Comparison of ENCODE assay signal across 18 cellular contexts in the genomic region with DNA sequence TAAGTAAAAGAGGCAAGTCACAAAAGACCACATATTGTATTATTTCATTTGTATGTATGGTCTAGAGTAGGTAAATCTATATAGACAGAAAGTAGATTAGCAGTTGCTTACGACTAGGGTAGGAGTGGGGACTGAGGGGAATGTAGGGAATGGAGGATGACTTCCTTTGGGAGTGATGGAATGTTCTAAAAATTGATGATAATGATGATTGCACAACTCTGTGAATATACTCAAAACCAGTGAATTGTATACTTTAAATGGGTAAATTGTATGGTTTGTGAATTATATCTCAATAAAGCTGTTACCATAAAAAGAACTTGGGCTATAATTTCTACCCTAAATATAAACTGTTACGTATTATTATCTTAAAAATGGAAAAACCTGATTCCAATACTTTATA. TPM values are rescaled to one million over a fixed set of nuclear protein-coding genes. Genes with fewer than 3 reads are reported as not detected.
A peak's percentile ranks its signal among the peaks of the same experiment; 100 is the strongest.
DNase-seq lines count a peak whose midpoint lies in the region; ATAC-seq, FAIRE-seq and TF ChIP-seq lines count a peak whose summit lies in the region.
"Had no signal": no experiment of that assay in that cellular context is flagged by ENCODE, and none has a peak within 500 bp of the region (broad histone marks: within the 10 kb centered on the region; RNA-seq: fewer than 3 reads in every experiment).

No MANE protein-coding gene starts in this region.

- no peak overlapping the region for H4K5ac ChIP-seq in IMR-90 (ENCODE audit: low read depth, low read length)
- H4K5ac ChIP-seq in H1 (ENCODE audit: insufficient read length, low read depth, low read length), result no peak overlapping the region

- no peak for FAIRE-seq in H1 (lab: Jason Lieb, UNC)
- FAIRE-seq: GM12878, GM19239 had no signal

- H2AK5ac ChIP-seq in IMR-90 (ENCODE audit: low read depth, low read length) (no peak overlapping the region), H1 (ENCODE audit: low read depth, low read length) (no peak overlapping the region)

- no peak for TF ChIP-seq EP300 in H1 (IDR thresholded peaks at IDR 0.05; ENCODE audit: borderline replicate concordance in 1 of 2, low read depth in 2 of 2, low read length in 2 of 2)

- WGBS in IMR-90 (ENCODE audit: extremely low coverage in 2 of 2, insufficient read length in 1 of 2), 2 experiments, result 83% methylated on average over 1 of the region's 2 CpGs; no CpG with 5 or more reads in 1 of the 2 experiments
- 100% methylated on average over 2 of the region's 2 CpGs; no CpG with 5 or more reads in 1 of the 2 experiments for WGBS in H1 (ENCODE audit: extremely low coverage in 1 of 2, insufficient coverage in 1 of 2, insufficient read length in 1 of 2, insufficient replicate concordance in 2 of 2, low coverage in 1 of 2, low lambda C conversion rate in 2 of 2, missing lambda C conversion rate in 1 of 2), 2 experiments

- H2BK12ac ChIP-seq in H1 (ENCODE audit: low read depth, low read length), result no peak overlapping the region

- TF ChIP-seq RAD21 in IMR-90 (IDR thresholded peaks at IDR 0.05; ENCODE audit: low read length), result no peak
- TF ChIP-seq RAD21 in H1 (IDR thresholded peaks at IDR 0.05 in 1 of 2, conservative IDR thresholded peaks at IDR 0.05 in 1 of 2; ENCODE audit: low read depth in 2 of 2, low read length in 2 of 2), result no peak

- H3K4me1 ChIP-seq in IMR-90 (ENCODE audit: control insufficient read depth, insufficient read depth, low read length), result no peaks in the 10 kb centered on the region; the same call in 1 of the 2 replicates
- no peaks in the 10 kb centered on the region for H3K4me1 ChIP-seq in H1 (replicated peaks in 1 of 4; ENCODE audit: control insufficient read depth in 3 of 4, insufficient read depth in 4 of 4, low read length in 3 of 4)
- H3K4me1 ChIP-seq: BE2C had no signal

- no peak overlapping the region for H3K4ac ChIP-seq in IMR-90 (ENCODE audit: low read depth, low read length)
- H3K4ac ChIP-seq in H1 (replicated peaks; ENCODE audit: insufficient read length, low read depth, low read length), result no peak overlapping the region

- H3K9ac ChIP-seq in IMR-90 (ENCODE audit: low read depth, low read length) (no peak overlapping the region), H1 (replicated peaks in 1 of 4; ENCODE audit: extremely low read depth in 1 of 4, low read depth in 3 of 4, low read length in 3 of 4) (no peak overlapping the region)
- H3K9ac ChIP-seq: GM23248 had no signal

- dilution Hi-C loops in IMR-90 (cut with HindIII; ENCODE audit: low sequenced_read_pairs, unreplicated experiment), result no loop called here

- H2BK15ac ChIP-seq in IMR-90 (ENCODE audit: low read depth, low read length), result no peak overlapping the region
- H2BK15ac ChIP-seq in H1 (ENCODE audit: low read length), result no peak overlapping the region

- H3K18ac ChIP-seq in IMR-90 (ENCODE audit: low read depth, low read length), result no peak overlapping the region
- no peak overlapping the region for H3K18ac ChIP-seq in H1 (ENCODE audit: extremely low read depth, low read length)

- peak; percentile 13 for DNase-seq in AG10803 (ENCODE audit: low read depth)
- DNase-seq in IMR-90, result no peak
- DNase-seq in H1 (ENCODE audit: low read depth in 1 of 2, low spot score in 2 of 2), result no peak
- DNase-seq in dorsolateral prefrontal cortex, result no peak
- DNase-seq in GM10266 (ENCODE audit: extremely low spot score), result no peak
- no peak for DNase-seq in iPS-NIHi7 (ENCODE audit: extremely low spot score)
- no peak for DNase-seq in dedifferentiated amniotic fluid mesenchymal stem cell (ENCODE audit: extremely low spot score)
- DNase-seq: 8988T; BE2C; C1 segment of cervical spinal cord; CD4-positive, CD25-positive, alpha-beta regulatory T cell; CD8-positive, alpha-beta memory T cell; COR-L47; GDM1; GM23248; HCEC 1CT had no signal

- H3K27ac ChIP-seq in IMR-90 (ENCODE audit: insufficient read depth, low read length) (no peak overlapping the region), H1 (ENCODE audit: low read depth, low read length) (no peak overlapping the region), dorsolateral prefrontal cortex (no peak overlapping the region)
- H3K27ac ChIP-seq: GM23248 had no signal

- no peaks in the 10 kb centered on the region for H3K27me3 ChIP-seq in IMR-90 (ENCODE audit: control insufficient read depth, insufficient read depth, low read length)
- no peaks in the 10 kb centered on the region for H3K27me3 ChIP-seq in H1 (replicated peaks in 1 of 4; ENCODE audit: control insufficient read depth in 3 of 4, extremely low read depth in 1 of 4, insufficient read depth in 3 of 4, low read length in 3 of 4)
- no peaks in the 10 kb centered on the region for H3K27me3 ChIP-seq in dorsolateral prefrontal cortex
- H3K27me3 ChIP-seq: BE2C had no signal

- intact Hi-C loops in IMR-90 (cut with micrococcal nuclease), result no loop called here
- intact Hi-C loops in dorsolateral prefrontal cortex (cut with DNase I), result no loop called here

- no peaks in the 10 kb centered on the region for H4K20me1 ChIP-seq in IMR-90 (ENCODE audit: insufficient read depth, low read length)
- H4K20me1 ChIP-seq in H1 (replicated peaks in 1 of 2; ENCODE audit: control insufficient read depth in 1 of 2, insufficient read depth in 2 of 2, low read length in 2 of 2), result no peaks in the 10 kb centered on the region

- H2AFZ ChIP-seq in IMR-90 (replicated peaks; ENCODE audit: low read length, poor library complexity), result no peak overlapping the region
- no peak overlapping the region for H2AFZ ChIP-seq in H1 (ENCODE audit: low read length)
- H2AFZ ChIP-seq: GM23248 had no signal

- no peak for ATAC-seq in IMR-90 (ENCODE audit: low read depth)
- ATAC-seq: GM12878 had no signal

- no peak overlapping the region for H3K4me3 ChIP-seq in AG10803 (ENCODE audit: low read length)
- H3K4me3 ChIP-seq in IMR-90 (ENCODE audit: insufficient read depth, low read depth, low read length), result no peak overlapping the region
- H3K4me3 ChIP-seq in H1 (ENCODE audit: extremely low read depth in 1 of 4, insufficient read depth in 2 of 4, low read depth in 3 of 4, low read length in 4 of 4), result no peak overlapping the region
- H3K4me3 ChIP-seq in dorsolateral prefrontal cortex, result no peak overlapping the region
- H3K4me3 ChIP-seq: GM12878, GM23248 had no signal

- H3K79me1 ChIP-seq in IMR-90 (ENCODE audit: low read depth in 1 of 2, low read length in 2 of 2) (peaks cover 6 to 16% of the 10 kb centered on the region in 2 experiments; a peak in 3 of 4 replicates), H1 (ENCODE audit: low read depth, low read length) (no peaks in the 10 kb centered on the region)

- no TSS peak for BruUV-seq in IMR-90 (replicated peaks; lab: Mats Ljungman, UMichigan)

- in situ Hi-C loops in IMR-90 (cut with MboI; ENCODE audit: low sequenced_read_pairs), result no loop called here

- H3K4me2 ChIP-seq in IMR-90 (ENCODE audit: low read depth, low read length), result no peak overlapping the region
- H3K4me2 ChIP-seq in H1 (ENCODE audit: insufficient read depth in 1 of 2, low read depth in 2 of 2, low read length in 2 of 2), result no peak overlapping the region

- H2AK9ac ChIP-seq in IMR-90 (replicated peaks; ENCODE audit: low read depth, low read length, poor library complexity), result no peak overlapping the region

- H3K23me2 ChIP-seq in H1 (ENCODE audit: low read depth, low read length), result no peaks in the 10 kb centered on the region

- no peaks in the 10 kb centered on the region for H3K9me3 ChIP-seq in IMR-90 (ENCODE audit: control insufficient read depth, insufficient read depth, low read length)
- no peaks in the 10 kb centered on the region for H3K9me3 ChIP-seq in H1 (ENCODE audit: insufficient read depth in 2 of 2, low read depth in 1 of 2, low read length in 1 of 2)
- H3K9me3 ChIP-seq: BE2C had no signal

- H4K91ac ChIP-seq in IMR-90 (ENCODE audit: insufficient read depth, low read depth, low read length) (no peak overlapping the region), H1 (replicated peaks; ENCODE audit: insufficient read length, low read length) (no peak overlapping the region)

- H3K23ac ChIP-seq in IMR-90 (ENCODE audit: low read depth, low read length) (no peak overlapping the region), H1 (ENCODE audit: insufficient read length) (no peak overlapping the region)

- H2BK120ac ChIP-seq in IMR-90 (ENCODE audit: low read depth, low read length) (no peak overlapping the region), H1 (replicated peaks; ENCODE audit: low read depth, low read length) (no peak overlapping the region)

- TF ChIP-seq CTCF in AG10803 (conservative IDR thresholded peaks at IDR 0.05; ENCODE audit: low read length), result no peak
- no peak for TF ChIP-seq CTCF in IMR-90 (conservative IDR thresholded peaks at IDR 0.05; ENCODE audit: low read depth, low read length)
- no peak for TF ChIP-seq CTCF in H1 (IDR thresholded peaks at IDR 0.05; ENCODE audit: control extremely low read depth in 1 of 3, insufficient read depth in 1 of 3, low read depth in 1 of 3, low read length in 3 of 3)
- TF ChIP-seq CTCF in dorsolateral prefrontal cortex (IDR thresholded peaks at IDR 0.05 in 54 of 56, conservative IDR thresholded peaks at IDR 0.05 in 2 of 56; ENCODE audit: low read depth in 1 of 56, partially characterized antibody in 56 of 56), result no peak
- no peak for TF ChIP-seq CTCF in GM10266 (IDR thresholded peaks at IDR 0.05; ENCODE audit: control insufficient read depth, insufficient read depth, low read depth, missing control alignments)

- POLR2A ChIA-PET in IMR-90 (lab: Charles Lee; ENCODE audit: unreplicated experiment), result no interaction called here
- POLR2A ChIA-PET in H1 (lab: Charles Lee; ENCODE audit: partially characterized antibody), result no interaction called here

- no peak overlapping the region for H4K8ac ChIP-seq in IMR-90 (ENCODE audit: low read depth in 2 of 2, low read length in 2 of 2)
- H4K8ac ChIP-seq in H1 (ENCODE audit: extremely low read depth, insufficient read depth, low read length), result no peak overlapping the region

- H2BK20ac ChIP-seq in IMR-90 (ENCODE audit: low read depth, low read length) (no peak overlapping the region), H1 (ENCODE audit: low read length) (no peak overlapping the region)

- H3K79me2 ChIP-seq in H1 (ENCODE audit: control insufficient read depth in 1 of 2, insufficient read depth in 2 of 2, low read length in 2 of 2), result no peaks in the 10 kb centered on the region

- TF ChIP-seq POLR2A in IMR-90 (IDR thresholded peaks at IDR 0.05; ENCODE audit: low read depth, low read length) (no peak), H1 (IDR thresholded peaks at IDR 0.05; ENCODE audit: control extremely low read depth in 1 of 2, low read depth in 2 of 2, low read length in 2 of 2) (no peak)

- H3K14ac ChIP-seq in IMR-90 (replicated peaks; ENCODE audit: low read depth, low read length), result no peak overlapping the region
- no peak overlapping the region for H3K14ac ChIP-seq in H1 (ENCODE audit: insufficient read length)

- H3K56ac ChIP-seq in IMR-90 (ENCODE audit: extremely low read depth, insufficient read depth, low read length) (no peak overlapping the region), H1 (replicated peaks; ENCODE audit: insufficient read length, low read depth, low read length) (no peak overlapping the region)

- H2BK5ac ChIP-seq in IMR-90 (ENCODE audit: low read depth, low read length, poor library complexity, severe bottlenecking) (peak overlapping the region; percentile 33), H1 (ENCODE audit: low read depth, low read length) (no peak overlapping the region)

- H3K36me3 ChIP-seq in IMR-90 (ENCODE audit: control insufficient read depth, insufficient read depth, low read length) (peaks cover 6% of the 10 kb centered on the region; the same call in 1 of the 2 replicates), H1 (ENCODE audit: control insufficient read depth in 2 of 4, insufficient read depth in 4 of 4, low read length in 3 of 4) (no peaks in the 10 kb centered on the region)
- H3K36me3 ChIP-seq: BE2C had no signal

- CTCF ChIA-PET in IMR-90 (lab: Yijun Ruan, JAX), result interaction anchor here (0.6 kb wide), 2 partner anchors 31 to 392 kb away, joined by 3 read pairs; no protein-coding TSS in a partner anchor
- CTCF ChIA-PET in H1 (lab: Charles Lee; ENCODE audit: partially characterized antibody), result no interaction called here

- H3K9me1 ChIP-seq in IMR-90 (ENCODE audit: insufficient read depth, low read length), result no peaks in the 10 kb centered on the region

RNA-seq across cellular contexts. Expression of gene ADAMTS6, which starts 35.0 kb away (rescaled TPM):
- total RNA-seq in IMR-90 (2012; rRNA removed) (160 and 173 TPM in 2 replicates), dorsolateral prefrontal cortex (1 to 10 TPM in 116 of 120 experiments, under 1 TPM in 4; 0.81 to 7.2 (median 2.9) TPM)
- polyA plus RNA-seq in IMR-90 (2012; rRNA removed) (21.0 and 23.9 TPM in 2 replicates), H1 (2011; rRNA removed) (0.74 and 0.91 TPM in 2 replicates)
- polyA plus RNA-seq in IMR-90 (2012; cell fraction: cytosol; rRNA removed), result 6.9 and 9.7 TPM in 2 replicates
- polyA plus RNA-seq in IMR-90 (2012; cell fraction: nucleus; rRNA removed; ENCODE audit: low replicate concordance), result 89.0 and 171 TPM in 2 replicates
- 1.7 and 2.4 TPM in 2 replicates for total RNA-seq in H1 (2021; fragmentation: NEBNext Ultra II Directional; extraction: Animal tissue kit (Norgen Biotek cat#: 25700))
- polyA plus RNA-seq in H1 (2011; cell fraction: cytosol; rRNA removed), result 1.4 TPM
- 3.6 TPM for polyA plus RNA-seq in H1 (2011; cell fraction: nucleus; rRNA removed)
- polyA plus RNA-seq in H1 (2012, experiment 1 of 2), result 0.50 to 1.1 TPM (median 0.81 TPM) in 4 replicates
- polyA plus RNA-seq in H1 (2012, experiment 2 of 2), result 0.04 TPM
- polyA plus RNA-seq in H1 (2013, experiment 1 of 2), result 0.81 TPM
- 0.66 TPM for polyA plus RNA-seq in H1 (2013, experiment 2 of 2)
- polyA minus RNA-seq in H1 (2011; rRNA and poly(A)+ RNA removed), result 9.9 and 11.8 TPM in 2 replicates
- polyA minus RNA-seq in H1 (2011; cell fraction: cytosol; rRNA and poly(A)+ RNA removed), result 4.1 TPM
- polyA minus RNA-seq in H1 (2011; cell fraction: nucleus; rRNA and poly(A)+ RNA removed), result 22.2 TPM

Comparison
In these comparisons a context has a peak if more than half of its experiments do, and no peak if none do; other contexts are left out.
1. RNA of gene ADAMTS6, which starts 35.0 kb away (total RNA-seq): 160 to 173 TPM in IMR-90; 0.81 to 7.2 TPM in dorsolateral prefrontal cortex and 1.7 to 2.4 TPM in H1; every median in the first group is over 10 times any median in the second.